Comparison of ENCODE assay signal across 18 cellular contexts in the genomic region with DNA sequence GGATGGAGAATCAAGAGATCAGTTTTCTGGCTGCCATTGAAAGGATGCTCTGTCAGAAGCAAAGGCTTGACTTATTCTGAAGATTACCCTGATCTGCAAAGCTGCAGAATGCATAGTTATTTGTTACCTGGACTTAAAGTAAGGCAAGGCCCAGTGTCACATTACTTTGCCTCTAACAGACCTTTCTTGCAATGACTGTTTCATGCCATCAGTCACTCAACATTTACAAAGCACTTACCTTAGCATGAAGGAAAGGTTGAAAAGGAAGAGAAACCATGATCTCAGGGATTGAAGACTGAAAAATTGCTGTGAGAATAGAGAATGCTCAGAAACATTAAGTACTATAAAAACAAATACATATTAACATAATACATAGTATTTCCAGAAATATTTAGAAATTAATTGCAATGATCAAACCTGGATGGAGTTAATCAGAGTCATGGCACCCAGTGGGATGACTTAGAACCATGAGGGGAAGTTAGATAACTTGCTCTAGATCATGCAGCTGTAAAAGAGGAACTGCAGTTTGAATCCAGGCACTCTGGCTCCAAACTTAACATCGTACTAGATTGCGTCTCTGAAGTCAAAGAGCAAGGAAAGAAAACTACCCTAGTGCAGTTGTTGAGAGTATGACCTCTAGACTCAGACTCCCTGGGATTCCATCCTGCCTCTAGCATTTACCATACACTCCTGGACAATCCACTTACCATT. TPM values are rescaled to one million over a fixed set of nuclear protein-coding genes. Genes with fewer than 3 reads are reported as not detected.
DNase-seq lines count a peak whose midpoint lies in the region; ATAC-seq and TF ChIP-seq lines count a peak whose summit lies in the region.
"Had no signal": no experiment of that assay in that cellular context is flagged by ENCODE, and none has a peak within 500 bp of the region (broad histone marks: within the 10 kb centered on the region; RNA-seq: fewer than 3 reads in every experiment).

No MANE protein-coding gene starts in this region.

- H3K4me3 Mint-ChIP-seq in endothelial cell (ENCODE audit: unreplicated experiment) (no peak overlapping the region), endodermal cell (no peak overlapping the region)
- H3K4me3 Mint-ChIP-seq: CD8-positive, alpha-beta T cell; HFFc6; T-helper 1 cell treated with Interleukin-12 subunit alpha and Interleukin-12 subunit beta and Interleukin-4 antibody, amounts not matched to agents 30 μg/mL and 1 μg/mL, for 36 hours had no signal

- H3K9ac ChIP-seq in endodermal cell (ENCODE audit: extremely low read depth, low read length, poor library complexity, severe bottlenecking) = no peak overlapping the region

- H3K9me3 Mint-ChIP-seq in endothelial cell (ENCODE audit: unreplicated experiment) (no peaks in the 10 kb centered on the region), endodermal cell (no peaks in the 10 kb centered on the region)
- H3K9me3 Mint-ChIP-seq: CD8-positive, alpha-beta T cell; HFFc6; T-helper 1 cell treated with Interleukin-12 subunit alpha and Interleukin-12 subunit beta and Interleukin-4 antibody, amounts not matched to agents 30 μg/mL and 1 μg/mL, for 36 hours had no signal

- H3K27me3 Mint-ChIP-seq in endothelial cell (ENCODE audit: unreplicated experiment) (peaks cover 2% of the 10 kb centered on the region), endodermal cell (ENCODE audit: insufficient read depth) (no peaks in the 10 kb centered on the region)

- H3K4me1 ChIP-seq in endodermal cell (ENCODE audit: control insufficient read depth, insufficient read depth, low read length) = peaks cover 5% of the 10 kb centered on the region

- H3K9me3 ChIP-seq in endodermal cell (ENCODE audit: control insufficient read depth, low read length) = no peaks in the 10 kb centered on the region

- no peaks in the 10 kb centered on the region for H3K36me3 Mint-ChIP-seq in endothelial cell (ENCODE audit: low read depth, unreplicated experiment)
- no peaks in the 10 kb centered on the region for H3K36me3 Mint-ChIP-seq in endodermal cell (ENCODE audit: low read depth)
- H3K36me3 Mint-ChIP-seq: activated naive CD4-positive, alpha-beta T cell treated with anti-CD3 and anti-CD28 coated beads, Interleukin-2, amount 50 U/mL, for 72 hours; CD8-positive, alpha-beta T cell had no signal

- ATAC-seq in GM18519 (IDR thresholded peaks at IDR 0.05; ENCODE audit: low FRiP score, unreplicated experiment) (peak; percentile 38), HG03103 (IDR thresholded peaks at IDR 0.05; ENCODE audit: low read depth, unreplicated experiment) (peak; percentile 32), sciatic nerve (peak; percentile 70)
- ATAC-seq: CD8-positive, alpha-beta T cell; Panc1 had no signal

- WGBS in endodermal cell (ENCODE audit: insufficient coverage in 1 of 2, insufficient read length in 1 of 2), 2 experiments = 96 to 98% methylated on average over 2 of the region's 2 CpGs

- intact Hi-C loops in sciatic nerve (cut with DNase I) = no loop called here

- no peaks in the 10 kb centered on the region for H3K36me3 ChIP-seq in endodermal cell (ENCODE audit: control insufficient read depth, insufficient read depth, low read length)

- no peak overlapping the region for H3K27ac ChIP-seq in endodermal cell (ENCODE audit: low read depth, low read length)
- H3K27ac ChIP-seq: epithelial cell of prostate had no signal

- no peak overlapping the region for H3K4me3 ChIP-seq in endodermal cell (ENCODE audit: low read length)
- H3K4me3 ChIP-seq: lung, skin epidermis had no signal

- H3K27me3 ChIP-seq in endodermal cell (ENCODE audit: control insufficient read depth, insufficient read depth, low read length, poor library complexity, severe bottlenecking) = no peaks in the 10 kb centered on the region

- TF ChIP-seq CTCF in endothelial cell (IDR thresholded peaks at IDR 0.05; ENCODE audit: unreplicated experiment) (no peak), endodermal cell (conservative IDR thresholded peaks at IDR 0.05) (no peak)

- H3K27ac Mint-ChIP-seq in endothelial cell (ENCODE audit: unreplicated experiment) (no peak overlapping the region), endodermal cell (no peak overlapping the region)
- H3K27ac Mint-ChIP-seq: activated naive CD4-positive, alpha-beta T cell treated with anti-CD3 and anti-CD28 coated beads, Interleukin-2, amount 50 U/mL, for 72 hours; CD8-positive, alpha-beta T cell; HFFc6; T-helper 1 cell treated with Interleukin-12 subunit alpha and Interleukin-12 subunit beta and Interleukin-4 antibody, amounts not matched to agents 30 μg/mL and 1 μg/mL, for 36 hours had no signal

- H3K4me1 Mint-ChIP-seq in endothelial cell (ENCODE audit: unreplicated experiment) (no peaks in the 10 kb centered on the region), endodermal cell (peaks cover 6% of the 10 kb centered on the region)

- DNase-seq in SKM-1 (lab: John Stamatoyannopoulos, UW; ENCODE audit: unreplicated experiment) = peak; percentile 15
- DNase-seq in sciatic nerve (ENCODE audit: low spot score) = no peak
- DNase-seq in amygdala (lab: John Stamatoyannopoulos, UW) = no peak
- DNase-seq in endothelial cell (ENCODE audit: low spot score) = no peak
- DNase-seq in endodermal cell = no peak
- no peak for DNase-seq in AG20443 (ENCODE audit: low spot score)
- DNase-seq: caudate nucleus; CD8-positive, alpha-beta T cell; HFFc6; substantia nigra had no signal

RNA-seq across cellular contexts. Expression of a gene that starts 26.5 kb away (rescaled TPM):
- total RNA-seq in sciatic nerve = 7.8 TPM
- total RNA-seq in endothelial cell (ENCODE audit: unreplicated experiment) = 13.0 TPM
- total RNA-seq in endodermal cell = 10 to 100 TPM; 32.1 to 34.0 TPM
- 19.1 TPM for polyA plus RNA-seq in endodermal cell (2013, experiment 1 of 2)
- 19.8 TPM for polyA plus RNA-seq in endodermal cell (2013, experiment 2 of 2)
